ENCODE assay signal across 2 cellular contexts in genomic region chr1:162456324-162456723, GRCh38.
TF ChIP-seq lines count a peak whose summit lies in the region.

No MANE protein-coding gene starts in this region.

TF ChIP-seq in HCT116, 20 proteins besides CTCF, POLR2A, EP300 and RAD21:
- TF ChIP-seq FOSL1 (IDR thresholded peaks at IDR 0.05; ENCODE audit: low read depth) (no peak), TCF7L2 (IDR thresholded peaks at IDR 0.05; ENCODE audit: borderline replicate concordance, extremely low read depth, insufficient read depth, insufficient read length) (no peak), POLR2AphosphoS5 (IDR thresholded peaks at IDR 0.05; ENCODE audit: low read depth, low read length) (no peak), JUND (IDR thresholded peaks at IDR 0.05) (no peak), SRF (IDR thresholded peaks at IDR 0.05; ENCODE audit: low read depth) (no peak), EGR1 (IDR thresholded peaks at IDR 0.05; ENCODE audit: low read depth) (no peak), CEBPB (IDR thresholded peaks at IDR 0.05; ENCODE audit: low read depth) (no peak), ZFX (IDR thresholded peaks at IDR 0.05) (no peak), EZH2phosphoT487 (IDR thresholded peaks at IDR 0.05; ENCODE audit: borderline replicate concordance) (no peak), ZBTB33 (IDR thresholded peaks at IDR 0.05; ENCODE audit: extremely low read depth, insufficient replicate concordance, low read length) (no peak), ELF1 (IDR thresholded peaks at IDR 0.05; ENCODE audit: borderline replicate concordance, low read depth) (no peak), ZNF274 (IDR thresholded peaks at IDR 0.05; ENCODE audit: low read depth, low read length) (no peak), EZH2 (IDR thresholded peaks at IDR 0.05) (no peak), YY1 (IDR thresholded peaks at IDR 0.05; ENCODE audit: extremely low read depth, insufficient replicate concordance, low read depth, low read length) (no peak)

TF ChIP-seq in K562, 482 proteins besides CTCF, POLR2A, EP300 and RAD21:
- no peak for TF ChIP-seq MBD2 (IDR thresholded peaks at IDR 0.05; ENCODE audit: borderline replicate concordance, low read depth)
- TF ChIP-seq KDM1A (IDR thresholded peaks at IDR 0.05): 0 out of 4 replicates have a peak, but pooled peaks of 1 of the 2 experiments have one; percentile 35
